25 cellular contexts compared by ENCODE assay signal in the genomic region with DNA sequence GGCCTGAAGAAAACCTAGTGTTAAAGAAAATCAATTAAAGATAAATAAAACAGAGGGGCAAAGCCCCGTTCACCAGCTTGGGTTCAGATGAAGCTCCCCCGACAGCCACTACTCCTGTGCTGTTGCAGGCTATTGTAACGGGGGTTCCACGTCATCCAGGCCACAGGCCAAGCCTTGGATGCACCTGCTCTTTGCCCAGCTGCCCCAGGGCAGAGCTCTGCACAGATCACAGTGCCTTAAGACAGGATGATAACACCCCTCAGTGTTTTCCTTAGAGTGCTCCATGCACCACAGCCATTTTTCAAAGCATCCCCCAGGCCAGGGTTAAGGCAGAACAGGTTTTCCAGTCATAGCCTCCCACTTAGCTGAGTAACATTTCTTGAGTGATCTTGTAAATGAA. TPM values are rescaled to one million over a fixed set of nuclear protein-coding genes. Genes with fewer than 3 reads are reported as not detected.
DNase-seq lines count a peak whose midpoint lies in the region; ATAC-seq and TF ChIP-seq lines count a peak whose summit lies in the region.
"Had no signal": no experiment of that assay in that cellular context is flagged by ENCODE, and none has a peak within 500 bp of the region (broad histone marks: within the 10 kb centered on the region; RNA-seq: fewer than 3 reads in every experiment).

No MANE protein-coding gene starts in this region.

- H3K9me3 ChIP-seq in naive thymus-derived CD4-positive, alpha-beta T cell (ENCODE audit: control insufficient read depth in 2 of 3, low read length in 3 of 3) = no peaks in the 10 kb centered on the region
- H3K9me3 ChIP-seq: ovary had no signal

- no peaks in the 10 kb centered on the region for H3K27me3 Mint-ChIP-seq in CD14-positive monocyte (ENCODE audit: low read depth in 3 of 3)
- H3K27me3 Mint-ChIP-seq in activated T-helper 17 cell treated with anti-CD3 and anti-CD28 coated beads, Interleukin-2, amount 50 U/mL, for 72 hours = no peaks in the 10 kb centered on the region
- no peaks in the 10 kb centered on the region for H3K27me3 Mint-ChIP-seq in naive thymus-derived CD4-positive, alpha-beta T cell
- H3K27me3 Mint-ChIP-seq: activated CD4-positive, alpha-beta T cell treated with anti-CD3 and anti-CD28 coated beads, Interleukin-2, amount 10 ng/mL, durations not matched to agents 24 days and 14 days; activated CD8-positive, alpha-beta memory T cell treated with anti-CD3 and anti-CD28 coated beads, Interleukin-2, amount 10 ng/mL, durations not matched to agents 7 days and 5 days; activated naive CD4-positive, alpha-beta T cell treated with anti-CD3 and anti-CD28 coated beads, Interleukin-2, amount 10 ng/mL, durations not matched to agents 7 days and 5 days had no signal

- intact Hi-C loops in CD14-positive monocyte (cut with micrococcal nuclease) = no loop called here
- intact Hi-C loops in naive thymus-derived CD4-positive, alpha-beta T cell (cut with micrococcal nuclease) = no loop called here

- H3K27ac Mint-ChIP-seq in CD14-positive monocyte = peak overlapping the region; percentile 63 to 98 (median 95)
- no peak overlapping the region for H3K27ac Mint-ChIP-seq in activated T-helper 17 cell treated with anti-CD3 and anti-CD28 coated beads, Interleukin-2, amount 50 U/mL, for 72 hours
- peak overlapping the region in 5 of 9 donors; percentile 36 to 86 (median 76) for H3K27ac Mint-ChIP-seq in naive thymus-derived CD4-positive, alpha-beta T cell
- H3K27ac Mint-ChIP-seq: activated CD4-positive, alpha-beta T cell treated with anti-CD3 and anti-CD28 coated beads, Interleukin-2, amount 10 ng/mL, durations not matched to agents 24 days and 14 days; activated CD8-positive, alpha-beta memory T cell treated with anti-CD3 and anti-CD28 coated beads, Interleukin-2, amount 10 ng/mL, durations not matched to agents 7 days and 5 days; activated naive CD4-positive, alpha-beta T cell treated with anti-CD3 and anti-CD28 coated beads, Interleukin-2, amount 10 ng/mL, durations not matched to agents 7 days and 5 days; nephron had no signal

- peak; percentile 5 for ATAC-seq in activated T-helper 17 cell treated with anti-CD3 and anti-CD28 coated beads, Interleukin-2, amount 50 U/mL, for 72 hours (replicated peaks)
- no peak for ATAC-seq in naive thymus-derived CD4-positive, alpha-beta T cell
- no peak for ATAC-seq in GM19455 (IDR thresholded peaks at IDR 0.05; ENCODE audit: unreplicated experiment)
- ATAC-seq: activated CD8-positive, alpha-beta memory T cell treated with anti-CD3 and anti-CD28 coated beads, Interleukin-2, amount 10 ng/mL, durations not matched to agents 7 days and 5 days; Panc1 had no signal

- CTCF ChIA-PET in naive thymus-derived CD4-positive, alpha-beta T cell (lab: Charles Lee) = interaction anchor here (0.6 to 0.8 kb wide), 2 partner anchors 676 to 1178 kb away, joined by 3 read pairs; no protein-coding TSS in a partner anchor
- CTCF ChIA-PET in HEK293T (lab: Yijun Ruan, JAX) = no interaction called here

- POLR2A ChIA-PET in naive thymus-derived CD4-positive, alpha-beta T cell (lab: Charles Lee) = no interaction called here
- POLR2A ChIA-PET in HEK293T (lab: Yijun Ruan, JAX) = no interaction called here

- peaks cover 0 to 4% of the 10 kb centered on the region in 2 donors for H3K4me1 ChIP-seq in naive thymus-derived CD4-positive, alpha-beta T cell (ENCODE audit: control insufficient read depth in 2 of 2, insufficient read depth in 2 of 2, low read length in 2 of 2)

- DNase-seq in CD14-positive monocyte (ENCODE audit: low spot score) = no peak
- no peak for DNase-seq in HL-60 (ENCODE audit: low read depth in 1 of 2, low spot score in 1 of 2)
- no peak for DNase-seq in naive thymus-derived CD4-positive, alpha-beta T cell
- no peak for DNase-seq in NCI-H128 (lab: John Stamatoyannopoulos, UW; ENCODE audit: unreplicated experiment)
- no peak for DNase-seq in HEK293T (ENCODE audit: extremely low spot score)
- DNase-seq: activated CD4-positive, alpha-beta T cell treated with anti-CD3 and anti-CD28 coated beads, Interleukin-2, amount 10 ng/mL, durations not matched to agents 24 days and 14 days; activated CD8-positive, alpha-beta memory T cell treated with anti-CD3 and anti-CD28 coated beads, Interleukin-2, amount 10 ng/mL, durations not matched to agents 7 days and 5 days; activated naive CD4-positive, alpha-beta T cell treated with anti-CD3 and anti-CD28 coated beads, Interleukin-2, amount 10 ng/mL, durations not matched to agents 7 days and 5 days; amygdala; effector CD4-positive, alpha-beta T cell; EL; glutamatergic neuron; H7; IMR-90; NCI-H1105 treated with DMSO at 0.1 percent for 48 hours; NCI-H446; ovary; stimulated activated CD4-positive, alpha-beta T cell treated with anti-CD3 and anti-CD28 coated beads, Interleukin-4, amount 100 ng/mL, for 1 hour; SW 1271; T1000 had no signal

- peak overlapping the region; percentile 68 for H3K27ac ChIP-seq in HL-60 (replicated peaks)
- H3K27ac ChIP-seq in naive thymus-derived CD4-positive, alpha-beta T cell (ENCODE audit: low read depth, low read length) = no peak overlapping the region
- H3K27ac ChIP-seq: epithelial cell of prostate, ovary had no signal

- no peak overlapping the region for H3K4me3 ChIP-seq in HL-60 (replicated peaks; ENCODE audit: insufficient read depth, low read length)
- H3K4me3 ChIP-seq in naive thymus-derived CD4-positive, alpha-beta T cell (ENCODE audit: low read length) = no peak overlapping the region
- H3K4me3 ChIP-seq: ovary had no signal

- peaks cover 47% of the 10 kb centered on the region for H3K4me1 Mint-ChIP-seq in CD14-positive monocyte
- peaks cover 4% of the 10 kb centered on the region for H3K4me1 Mint-ChIP-seq in activated T-helper 17 cell treated with anti-CD3 and anti-CD28 coated beads, Interleukin-2, amount 50 U/mL, for 72 hours
- H3K4me1 Mint-ChIP-seq in naive thymus-derived CD4-positive, alpha-beta T cell = peaks cover 15 to 32% (median 24%) of the 10 kb centered on the region in 7 donors

- H3K36me3 Mint-ChIP-seq in CD14-positive monocyte = peaks cover 13 to 16% of the 10 kb centered on the region in 2 donors
- peaks cover 21% of the 10 kb centered on the region for H3K36me3 Mint-ChIP-seq in activated T-helper 17 cell treated with anti-CD3 and anti-CD28 coated beads, Interleukin-2, amount 50 U/mL, for 72 hours (ENCODE audit: low read depth)
- H3K36me3 Mint-ChIP-seq in naive thymus-derived CD4-positive, alpha-beta T cell = peaks cover 0 to 11% (median 0%) of the 10 kb centered on the region in 5 donors

- H3K4me3 Mint-ChIP-seq in CD14-positive monocyte = no peak overlapping the region
- H3K4me3 Mint-ChIP-seq in activated T-helper 17 cell treated with anti-CD3 and anti-CD28 coated beads, Interleukin-2, amount 50 U/mL, for 72 hours = no peak overlapping the region
- no peak overlapping the region for H3K4me3 Mint-ChIP-seq in naive thymus-derived CD4-positive, alpha-beta T cell
- H3K4me3 Mint-ChIP-seq: activated CD4-positive, alpha-beta T cell treated with anti-CD3 and anti-CD28 coated beads, Interleukin-2, amount 10 ng/mL, durations not matched to agents 24 days and 14 days; activated CD8-positive, alpha-beta memory T cell treated with anti-CD3 and anti-CD28 coated beads, Interleukin-2, amount 10 ng/mL, durations not matched to agents 7 days and 5 days; activated naive CD4-positive, alpha-beta T cell treated with anti-CD3 and anti-CD28 coated beads, Interleukin-2, amount 10 ng/mL, durations not matched to agents 7 days and 5 days; nephron had no signal

- peaks cover 0 to 13% (median 0%) of the 10 kb centered on the region in 3 experiments for H3K36me3 ChIP-seq in naive thymus-derived CD4-positive, alpha-beta T cell (ENCODE audit: control insufficient read depth in 2 of 3, insufficient read depth in 3 of 3, low read length in 3 of 3)
- H3K36me3 ChIP-seq: ovary had no signal

- H3K27me3 ChIP-seq in HL-60 (ENCODE audit: insufficient read depth, poor library complexity, severe bottlenecking) = no peaks in the 10 kb centered on the region
- no peaks in the 10 kb centered on the region for H3K27me3 ChIP-seq in naive thymus-derived CD4-positive, alpha-beta T cell (ENCODE audit: control insufficient read depth in 2 of 2, insufficient read depth in 2 of 2, low read length in 2 of 2)
- H3K27me3 ChIP-seq: ovary had no signal

- H3K9me3 Mint-ChIP-seq in CD14-positive monocyte = no peaks in the 10 kb centered on the region
- no peaks in the 10 kb centered on the region for H3K9me3 Mint-ChIP-seq in activated T-helper 17 cell treated with anti-CD3 and anti-CD28 coated beads, Interleukin-2, amount 50 U/mL, for 72 hours
- no peaks in the 10 kb centered on the region for H3K9me3 Mint-ChIP-seq in naive thymus-derived CD4-positive, alpha-beta T cell
- H3K9me3 Mint-ChIP-seq: activated CD4-positive, alpha-beta T cell treated with anti-CD3 and anti-CD28 coated beads, Interleukin-2, amount 10 ng/mL, durations not matched to agents 24 days and 14 days; activated naive CD4-positive, alpha-beta T cell treated with anti-CD3 and anti-CD28 coated beads, Interleukin-2, amount 10 ng/mL, durations not matched to agents 7 days and 5 days; nephron had no signal

- TF ChIP-seq CTCF in CD14-positive monocyte (IDR thresholded peaks at IDR 0.05) (no peak), HL-60 (IDR thresholded peaks at IDR 0.05; ENCODE audit: insufficient read depth, low read length) (no peak)

TF ChIP-seq in HEK293T, 16 proteins besides CTCF, POLR2A, EP300 and RAD21 (continues in another document):
- TF ChIP-seq FOXK2 (IDR thresholded peaks at IDR 0.05) (no peak), CTBP1 (IDR thresholded peaks at IDR 0.05; ENCODE audit: borderline replicate concordance) (no peak), SUZ12 (IDR thresholded peaks at IDR 0.05) (no peak), FOXA1 (IDR thresholded peaks at IDR 0.05) (no peak), BHLHE40 (IDR thresholded peaks at IDR 0.05; ENCODE audit: borderline replicate concordance) (no peak), ZNF384 (IDR thresholded peaks at IDR 0.05) (no peak), TARDBP (IDR thresholded peaks at IDR 0.05) (no peak), HDGF (IDR thresholded peaks at IDR 0.05; ENCODE audit: borderline replicate concordance) (no peak), LEF1 (IDR thresholded peaks at IDR 0.05; ENCODE audit: borderline replicate concordance) (no peak), NFRKB (IDR thresholded peaks at IDR 0.05) (no peak), ELF4 (IDR thresholded peaks at IDR 0.05) (no peak), SP1 (IDR thresholded peaks at IDR 0.05) (no peak)

RNA-seq across cellular contexts. Expression of a gene that starts 32.0 kb away (rescaled TPM):
- polyA plus RNA-seq in CD14-positive monocyte = 10 to 100 TPM; 11.3 to 12.7 TPM
- total RNA-seq in activated T-helper 17 cell treated with anti-CD3 and anti-CD28 coated beads, Interleukin-2, amount 50 U/mL, for 72 hours = 10 to 100 TPM; 24.3 to 40.1 TPM
- total RNA-seq in naive thymus-derived CD4-positive, alpha-beta T cell = 10 to 100 TPM; 16.5 to 31.9 (median 24.5) TPM
- 10 to 100 TPM; 26.0 to 29.5 TPM for polyA plus RNA-seq in naive thymus-derived CD4-positive, alpha-beta T cell

RNA-seq across cellular contexts. Expression of a gene that starts 32.2 kb away (rescaled TPM):
- polyA plus RNA-seq in CD14-positive monocyte = not detected
- total RNA-seq in activated T-helper 17 cell treated with anti-CD3 and anti-CD28 coated beads, Interleukin-2, amount 50 U/mL, for 72 hours = 1 to 10 TPM in 1 of 2 donors, under 1 TPM in 1; 0.56 to 1.1 TPM
- total RNA-seq in naive thymus-derived CD4-positive, alpha-beta T cell = under 1 TPM in 4 of 5 experiments, not detected in 1; 0.17 to 0.54 (median 0.24) TPM
- polyA plus RNA-seq in naive thymus-derived CD4-positive, alpha-beta T cell = under 1 TPM in 1 of 2 donors, not detected in 1; 0.12 TPM
